ENCODE assay signal across 2 cellular contexts in the genomic region with DNA sequence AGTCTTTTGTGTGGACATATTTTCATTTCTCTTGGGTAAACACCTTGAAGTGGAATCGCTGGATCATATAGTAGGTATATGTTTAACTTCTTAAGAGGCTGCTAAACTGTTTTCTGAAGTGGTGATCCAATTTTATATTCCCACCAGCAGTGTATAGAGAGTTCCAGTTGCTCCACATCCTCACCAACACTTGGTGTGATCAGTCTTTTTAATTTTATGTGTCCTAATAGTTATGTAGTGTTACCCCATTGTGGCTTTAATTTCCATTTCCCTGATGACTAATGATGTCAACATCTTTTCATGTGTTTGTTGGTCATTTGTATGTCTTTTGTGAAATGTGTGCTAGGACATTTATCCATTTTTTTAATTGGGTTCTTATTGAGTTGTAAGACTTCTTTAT.
TF ChIP-seq lines count a peak whose summit lies in the region.

No MANE protein-coding gene starts in this region.

TF ChIP-seq in SK-N-SH, 30 proteins besides CTCF, POLR2A, EP300 and RAD21:
- TF ChIP-seq TCF12 (IDR thresholded peaks at IDR 0.05) (no peak), GATA2 (CRISPR knock-in tag; IDR thresholded peaks at IDR 0.05) (no peak), TAF1 (IDR thresholded peaks at IDR 0.05; ENCODE audit: borderline replicate concordance, low read depth, low read length) (no peak), TEAD4 (IDR thresholded peaks at IDR 0.05; ENCODE audit: borderline replicate concordance, insufficient read depth) (no peak), NFIC (IDR thresholded peaks at IDR 0.05; ENCODE audit: borderline replicate concordance) (no peak), CHD2 (IDR thresholded peaks at IDR 0.05; ENCODE audit: low read length, partially characterized antibody) (no peak), ELF1 (IDR thresholded peaks at IDR 0.05) (no peak), YY1 (IDR thresholded peaks at IDR 0.05; ENCODE audit: low read depth) (no peak), FOXJ3 (CRISPR knock-in tag; IDR thresholded peaks at IDR 0.05) (no peak), RXRA (IDR thresholded peaks at IDR 0.05; ENCODE audit: borderline replicate concordance, low read depth) (no peak), MXI1 (IDR thresholded peaks at IDR 0.05; ENCODE audit: low read depth, low read length) (no peak), SMC3 (IDR thresholded peaks at IDR 0.05; ENCODE audit: low read depth, low read length) (no peak), GABPA (IDR thresholded peaks at IDR 0.05; ENCODE audit: low read depth) (no peak), POLR2AphosphoS5 (IDR thresholded peaks at IDR 0.05; ENCODE audit: low read depth, low read length) (no peak), SIN3A (IDR thresholded peaks at IDR 0.05; ENCODE audit: borderline replicate concordance, low read depth, low read length) (no peak), FOXM1 (IDR thresholded peaks at IDR 0.05; ENCODE audit: low read depth) (no peak), RFX5 (IDR thresholded peaks at IDR 0.05; ENCODE audit: low read length) (no peak)
- TF ChIP-seq, protein P1, sequence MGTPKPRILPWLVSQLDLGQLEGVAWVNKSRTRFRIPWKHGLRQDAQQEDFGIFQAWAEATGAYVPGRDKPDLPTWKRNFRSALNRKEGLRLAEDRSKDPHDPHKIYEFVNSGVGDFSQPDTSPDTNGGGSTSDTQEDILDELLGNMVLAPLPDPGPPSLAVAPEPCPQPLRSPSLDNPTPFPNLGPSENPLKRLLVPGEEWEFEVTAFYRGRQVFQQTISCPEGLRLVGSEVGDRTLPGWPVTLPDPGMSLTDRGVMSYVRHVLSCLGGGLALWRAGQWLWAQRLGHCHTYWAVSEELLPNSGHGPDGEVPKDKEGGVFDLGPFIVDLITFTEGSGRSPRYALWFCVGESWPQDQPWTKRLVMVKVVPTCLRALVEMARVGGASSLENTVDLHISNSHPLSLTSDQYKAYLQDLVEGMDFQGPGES (IDR thresholded peaks at IDR 0.05; ENCODE audit: low read depth, low read length): no peak
- TF ChIP-seq, protein P2, sequence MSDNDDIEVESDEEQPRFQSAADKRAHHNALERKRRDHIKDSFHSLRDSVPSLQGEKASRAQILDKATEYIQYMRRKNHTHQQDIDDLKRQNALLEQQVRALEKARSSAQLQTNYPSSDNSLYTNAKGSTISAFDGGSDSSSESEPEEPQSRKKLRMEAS (IDR thresholded peaks at IDR 0.05; ENCODE audit: low read depth): no peak
- TF ChIP-seq, protein P3, sequence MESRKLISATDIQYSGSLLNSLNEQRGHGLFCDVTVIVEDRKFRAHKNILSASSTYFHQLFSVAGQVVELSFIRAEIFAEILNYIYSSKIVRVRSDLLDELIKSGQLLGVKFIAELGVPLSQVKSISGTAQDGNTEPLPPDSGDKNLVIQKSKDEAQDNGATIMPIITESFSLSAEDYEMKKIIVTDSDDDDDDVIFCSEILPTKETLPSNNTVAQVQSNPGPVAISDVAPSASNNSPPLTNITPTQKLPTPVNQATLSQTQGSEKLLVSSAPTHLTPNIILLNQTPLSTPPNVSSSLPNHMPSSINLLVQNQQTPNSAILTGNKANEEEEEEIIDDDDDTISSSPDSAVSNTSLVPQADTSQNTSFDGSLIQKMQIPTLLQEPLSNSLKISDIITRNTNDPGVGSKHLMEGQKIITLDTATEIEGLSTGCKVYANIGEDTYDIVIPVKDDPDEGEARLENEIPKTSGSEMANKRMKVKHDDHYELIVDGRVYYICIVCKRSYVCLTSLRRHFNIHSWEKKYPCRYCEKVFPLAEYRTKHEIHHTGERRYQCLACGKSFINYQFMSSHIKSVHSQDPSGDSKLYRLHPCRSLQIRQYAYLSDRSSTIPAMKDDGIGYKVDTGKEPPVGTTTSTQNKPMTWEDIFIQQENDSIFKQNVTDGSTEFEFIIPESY (IDR thresholded peaks at IDR 0.05; ENCODE audit: borderline replicate concordance, low read depth): no peak

TF ChIP-seq in GM12891, 5 proteins besides CTCF, POLR2A, EP300 and RAD21:
- no peak for TF ChIP-seq PAX5 (IDR thresholded peaks at IDR 0.05; ENCODE audit: insufficient read depth, low read length, severe bottlenecking)
- TF ChIP-seq SPI1 (IDR thresholded peaks at IDR 0.05; ENCODE audit: low read depth, low read length): no peak
- no peak for TF ChIP-seq POLR2AphosphoS5 (IDR thresholded peaks at IDR 0.05; ENCODE audit: low read depth, low read length)
- TF ChIP-seq TAF1 (IDR thresholded peaks at IDR 0.05; ENCODE audit: low read depth, low read length): no peak
- no peak for TF ChIP-seq POU2F2 (IDR thresholded peaks at IDR 0.05; ENCODE audit: low read depth, low read length)
